In the genomic region with DNA sequence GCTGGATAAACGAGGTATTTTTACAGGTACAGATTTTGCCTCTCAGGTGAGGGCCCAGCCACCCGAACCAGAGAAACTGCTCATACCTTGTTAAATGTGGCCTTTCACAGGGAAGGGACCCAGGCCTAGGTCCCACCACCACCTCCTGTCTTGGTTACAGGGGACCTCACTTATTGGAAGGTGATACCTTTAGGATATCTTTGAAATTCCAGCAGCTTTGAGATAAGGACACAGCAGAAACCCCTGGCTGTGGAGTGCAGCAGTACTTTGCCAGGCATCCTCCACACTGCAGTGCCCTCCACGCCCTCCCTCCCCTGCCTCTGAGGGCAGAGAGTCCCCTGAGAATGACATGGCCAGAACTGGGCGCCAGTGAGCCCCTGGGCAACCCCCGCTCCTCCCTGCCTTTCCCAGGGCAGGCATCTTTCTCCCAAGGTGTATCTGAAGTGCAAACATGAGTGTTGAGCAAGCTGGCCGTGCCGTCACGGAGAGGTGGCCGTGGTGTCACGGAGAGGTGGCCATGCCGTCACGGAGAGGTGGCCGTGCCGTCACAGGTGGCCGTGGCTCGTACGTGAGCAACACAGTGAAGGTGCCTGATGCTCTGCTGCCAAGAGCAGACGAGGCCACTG, we compare ENCODE assay signal across 12 cellular contexts.
DNase-seq lines count a peak whose midpoint lies in the region; ATAC-seq, FAIRE-seq and TF ChIP-seq lines count a peak whose summit lies in the region.
"Had no signal": no experiment of that assay in that cellular context is flagged by ENCODE, and none has a peak within 500 bp of the region (broad histone marks: within the 10 kb centered on the region; RNA-seq: fewer than 3 reads in every experiment).

No MANE protein-coding gene starts in this region.

- no TSS peak for BruUV-seq in K562 (replicated peaks; lab: Mats Ljungman, UMichigan)

- peaks cover 35 to 48% of the 10 kb centered on the region in 2 experiments for H3K4me1 ChIP-seq in SK-N-SH (ENCODE audit: control insufficient read depth in 1 of 2, insufficient read depth in 2 of 2, low read depth in 1 of 2, low read length in 1 of 2)
- peaks cover 14 to 56% of the 10 kb centered on the region in 2 experiments for H3K4me1 ChIP-seq in K562 (replicated peaks in 1 of 2; ENCODE audit: control insufficient read depth in 2 of 2, insufficient read depth in 2 of 2, low read length in 2 of 2)

- WGBS in SK-N-SH (ENCODE audit: low lambda C conversion rate) = 88% methylated on average over 16 of the region's 18 CpGs
- 87% methylated on average over 18 of the region's 18 CpGs for WGBS in K562 (ENCODE audit: insufficient coverage, low coverage, missing lambda C conversion rate)

- no peaks in the 10 kb centered on the region for H3K9me3 ChIP-seq in SK-N-SH
- H3K9me3 ChIP-seq in K562 (replicated peaks; ENCODE audit: control insufficient read depth, insufficient read depth, low read depth, low read length) = no peaks in the 10 kb centered on the region

- in situ Hi-C loops in K562 (cut with MboI) (no loop called here), KBM-7 (cut with MboI; ENCODE audit: low pct_unique_long_range_greater_than_20kb, low sequenced_read_pairs) (no loop called here)

- H3K4me2 ChIP-seq in SK-N-SH = peak overlapping the region; percentile 48
- peak overlapping the region; percentile 57 for H3K4me2 ChIP-seq in K562 (ENCODE audit: insufficient read depth, low read length)
- H3K4me2 ChIP-seq: neural progenitor cell had no signal

- POLR2A ChIA-PET in SK-N-SH (lab: Yijun Ruan, JAX) = no interaction called here
- POLR2A ChIA-PET in K562 (lab: Yijun Ruan, JAX) = interaction anchor here (0.8 to 2.5 kb wide), 7 partner anchors 9 to 188 kb away, joined by 3 to 9 read pairs (median 4); no protein-coding TSS in a partner anchor

- CTCF ChIA-PET in SK-N-SH (lab: Yijun Ruan, JAX) (interaction anchor here (0.6 to 1.4 kb wide), 6 partner anchors 9 to 1296 kb away, joined by 3 to 4 read pairs (median 3); no protein-coding TSS in a partner anchor), K562 (lab: Yijun Ruan, JAX; ENCODE audit: low intra/inter-chr PET ratio) (interaction anchor here (1.1 kb wide), 1 partner anchor 10 kb away, joined by 3 read pairs; no protein-coding TSS in a partner anchor)

- H3K36me3 ChIP-seq in SK-N-SH (replicated peaks in 1 of 2; ENCODE audit: control insufficient read depth in 1 of 2, insufficient read depth in 2 of 2, low read length in 1 of 2) (peaks cover 0 to 2% of the 10 kb centered on the region in 2 experiments), K562 (ENCODE audit: control insufficient read depth, insufficient read depth, low read length) (peaks cover 46% of the 10 kb centered on the region)
- H3K36me3 ChIP-seq: neural progenitor cell had no signal

- no peaks in the 10 kb centered on the region for H3K9me2 ChIP-seq in SK-N-SH

- TF ChIP-seq POLR2A in K562 (conservative IDR thresholded peaks at IDR 0.05) = no peak

- TF ChIP-seq RAD21 in SK-N-SH (IDR thresholded peaks at IDR 0.05; ENCODE audit: low read length) (no peak), K562 (CRISPR knock-in tag; conservative IDR thresholded peaks at IDR 0.05 in 1 of 2, IDR thresholded peaks at IDR 0.05 in 1 of 2) (no peak)

- H3K27me3 ChIP-seq in SK-N-SH (ENCODE audit: insufficient read depth) = no peaks in the 10 kb centered on the region
- no peaks in the 10 kb centered on the region for H3K27me3 ChIP-seq in K562 (ENCODE audit: control insufficient read depth in 2 of 2, insufficient read depth in 2 of 2, low read length in 2 of 2)
- H3K27me3 ChIP-seq: neural progenitor cell had no signal

- no peak for ATAC-seq in SK-N-SH treated with all-trans-retinoic acid at 6 μM for 48 hours
- ATAC-seq in HG03354 (IDR thresholded peaks at IDR 0.05; ENCODE audit: poor library complexity, severe bottlenecking, unreplicated experiment) = peak; percentile 22
- 0 out of 3 replicates have a peak, but pooled peaks have one; percentile 11 for ATAC-seq in K562

- H3K9ac ChIP-seq in SK-N-SH (peak overlapping the region; percentile 34; the same call in 1 of the 2 replicates), K562 (ENCODE audit: insufficient read depth in 1 of 2, low read depth in 2 of 2, low read length in 2 of 2) (peak overlapping the region; percentile 59 to 77)
- H3K9ac ChIP-seq: neural progenitor cell had no signal

- FAIRE-seq in K562 (lab: Jason Lieb, UNC) = no peak
- FAIRE-seq: A204.1 had no signal

- H4K20me1 ChIP-seq in SK-N-SH (ENCODE audit: insufficient read depth) (no peaks in the 10 kb centered on the region), K562 (replicated peaks; ENCODE audit: control insufficient read depth, insufficient read depth, low read length) (no peaks in the 10 kb centered on the region)

- TF ChIP-seq EP300 in SK-N-SH (IDR thresholded peaks at IDR 0.05; ENCODE audit: borderline replicate concordance in 1 of 2, low read depth in 1 of 2, low read length in 1 of 2) (no peak), K562 (IDR thresholded peaks at IDR 0.05; ENCODE audit: low read length) (no peak)

- H3K79me2 ChIP-seq in SK-N-SH (ENCODE audit: insufficient read depth) (no peaks in the 10 kb centered on the region), K562 (ENCODE audit: control insufficient read depth, insufficient read depth, low read length) (no peaks in the 10 kb centered on the region)

- no peaks in the 10 kb centered on the region for H3K9me1 ChIP-seq in K562 (ENCODE audit: control insufficient read depth, insufficient read depth, low read length)

- H2AFZ ChIP-seq in SK-N-SH (ENCODE audit: low read depth) = no peak overlapping the region
- H2AFZ ChIP-seq in K562 (ENCODE audit: low read depth, low read length) = peak overlapping the region; percentile 58; the same call in 1 of the 2 replicates
- H2AFZ ChIP-seq: neural progenitor cell had no signal

- H3K27ac ChIP-seq in SK-N-SH (ENCODE audit: low read depth in 2 of 2, low read length in 1 of 2) = peak overlapping the region; percentile 47 to 87; a peak in 3 of 4 replicates
- peak overlapping the region; percentile 97 for H3K27ac ChIP-seq in K562 (ENCODE audit: extremely low read depth, low read depth, low read length)
- peak overlapping the region in 14 of 21 experiments; percentile 19 to 82 (median 54) for H3K27ac ChIP-seq in skin epidermis
- H3K27ac ChIP-seq: neural progenitor cell had no signal

- H3F3A ChIP-seq in SK-N-SH (replicated peaks; ENCODE audit: insufficient read depth) = peaks cover 7% of the 10 kb centered on the region

- intact Hi-C loops in K562 (cut with micrococcal nuclease) = no loop called here

- H3K4me3 ChIP-seq in SK-N-SH (ENCODE audit: low read depth in 2 of 2, low read length in 1 of 2) = no peak overlapping the region
- H3K4me3 ChIP-seq in K562 = no peak overlapping the region
- H3K4me3 ChIP-seq in skin epidermis = no peak overlapping the region
- H3K4me3 ChIP-seq: neural progenitor cell had no signal

- DNase-seq in SK-N-SH (no peak), K562 (ENCODE audit: extremely low read depth in 1 of 4, low spot score in 3 of 4) (no peak), SKM-1 treated with dmso at 0.1 percent for 144 hours (lab: John Stamatoyannopoulos, UW; ENCODE audit: unreplicated experiment) (no peak), KBM-7 (no peak)
- DNase-seq in stimulated activated CD4-positive, alpha-beta T cell treated with anti-CD3 and anti-CD28 coated beads, Interleukin-2, amount 100 ng/mL, for 24 hours = no peak
- DNase-seq: NCI-H1048, substantia nigra had no signal

- TF ChIP-seq CTCF in SK-N-SH (IDR thresholded peaks at IDR 0.05) (no peak), K562 (IDR thresholded peaks at IDR 0.05 in 2 of 3, conservative IDR thresholded peaks at IDR 0.05 in 1 of 3; ENCODE audit: insufficient read depth in 2 of 3, low read depth in 1 of 3, low read length in 3 of 3) (no peak)

TF ChIP-seq in SK-N-SH, 30 proteins besides CTCF, POLR2A, EP300 and RAD21:
- no peak for TF ChIP-seq MEF2A (IDR thresholded peaks at IDR 0.05; ENCODE audit: borderline replicate concordance, low read depth)
- no peak for TF ChIP-seq MXI1 (IDR thresholded peaks at IDR 0.05; ENCODE audit: low read depth, low read length)
- TF ChIP-seq GABPA (IDR thresholded peaks at IDR 0.05; ENCODE audit: low read depth) = no peak
- no peak for TF ChIP-seq JUND (IDR thresholded peaks at IDR 0.05)

TF ChIP-seq in SK-N-SH treated with all-trans-retinoic acid at 6 μM for 48 hours, 23 proteins besides CTCF, POLR2A, EP300 and RAD21 (continues in another document):
- TF ChIP-seq, protein P1, sequence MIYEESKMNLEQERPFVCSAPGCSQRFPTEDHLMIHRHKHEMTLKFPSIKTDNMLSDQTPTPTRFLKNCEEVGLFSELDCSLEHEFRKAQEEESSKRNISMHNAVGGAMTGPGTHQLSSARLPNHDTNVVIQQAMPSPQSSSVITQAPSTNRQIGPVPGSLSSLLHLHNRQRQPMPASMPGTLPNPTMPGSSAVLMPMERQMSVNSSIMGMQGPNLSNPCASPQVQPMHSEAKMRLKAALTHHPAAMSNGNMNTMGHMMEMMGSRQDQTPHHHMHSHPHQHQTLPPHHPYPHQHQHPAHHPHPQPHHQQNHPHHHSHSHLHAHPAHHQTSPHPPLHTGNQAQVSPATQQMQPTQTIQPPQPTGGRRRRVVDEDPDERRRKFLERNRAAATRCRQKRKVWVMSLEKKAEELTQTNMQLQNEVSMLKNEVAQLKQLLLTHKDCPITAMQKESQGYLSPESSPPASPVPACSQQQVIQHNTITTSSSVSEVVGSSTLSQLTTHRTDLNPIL (CRISPR knock-in tag; IDR thresholded peaks at IDR 0.05; ENCODE audit: low read depth) = no peak
- TF ChIP-seq ARNTL (CRISPR knock-in tag; IDR thresholded peaks at IDR 0.05; ENCODE audit: borderline replicate concordance, low read depth) (no peak), ZFP3 (CRISPR knock-in tag; IDR thresholded peaks at IDR 0.05) (no peak), ZC3H10 (CRISPR knock-in tag; IDR thresholded peaks at IDR 0.05) (no peak), CSDC2 (CRISPR knock-in tag; IDR thresholded peaks at IDR 0.05) (no peak)

TF ChIP-seq in K562, 482 proteins besides CTCF, POLR2A, EP300 and RAD21 (continues in another document):
- peak; percentile 15; the same call in 1 of the 2 replicates for TF ChIP-seq ZKSCAN8 (CRISPR knock-in tag; IDR thresholded peaks at IDR 0.05)
- no peak for TF ChIP-seq FOXA3 (CRISPR knock-in tag; conservative IDR thresholded peaks at IDR 0.05 in 1 of 2, IDR thresholded peaks at IDR 0.05 in 1 of 2)
- TF ChIP-seq NR2F6 (CRISPR knock-in tag; IDR thresholded peaks at IDR 0.05) = no peak
- no peak for TF ChIP-seq RFX1 (IDR thresholded peaks at IDR 0.05)
- no peak for TF ChIP-seq TAL1 (IDR thresholded peaks at IDR 0.05)
- TF ChIP-seq OTX1 (CRISPR knock-in tag; IDR thresholded peaks at IDR 0.05) = no peak
